ENCODE assay signal across 9 cellular contexts in the genomic region with DNA sequence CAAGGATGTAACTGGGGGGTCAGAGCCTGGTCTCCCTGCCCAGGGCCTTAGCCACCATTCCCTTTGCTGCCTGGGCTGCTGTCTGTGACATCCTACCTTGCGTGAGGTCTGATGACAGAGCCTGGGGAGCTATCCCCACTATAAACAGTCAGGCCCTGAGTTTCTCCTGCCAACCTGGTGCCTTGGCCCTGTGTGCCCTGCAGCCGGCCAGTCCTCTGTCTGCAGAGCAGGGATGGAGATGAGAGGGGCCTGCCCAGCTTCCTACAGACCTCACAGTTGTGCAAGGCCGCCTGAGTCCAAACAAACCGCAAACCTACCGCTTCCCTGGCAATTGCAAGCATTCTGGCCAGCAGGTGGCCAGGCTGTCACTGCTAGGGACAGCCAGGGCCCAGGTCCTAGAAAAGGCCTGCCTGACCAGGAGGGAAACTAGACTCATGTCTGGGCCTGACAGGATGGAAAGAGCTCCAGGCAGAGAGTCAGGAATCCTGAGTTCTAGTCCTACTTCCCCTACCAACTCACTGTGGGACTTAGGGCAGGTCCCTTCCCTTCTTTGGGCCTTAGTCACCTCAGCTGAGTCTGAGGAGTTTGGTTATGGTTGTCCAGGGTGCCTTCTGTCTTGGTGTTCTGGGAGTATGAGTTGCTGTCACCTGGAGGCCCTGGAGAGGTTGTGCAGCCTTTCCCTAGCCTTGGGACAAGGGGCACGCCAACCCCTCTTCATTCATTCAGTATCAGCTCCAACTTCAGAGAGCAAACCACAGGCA.
DNase-seq lines count a peak whose midpoint lies in the region; ATAC-seq lines count a peak whose summit lies in the region.
"Had no signal": no experiment of that assay in that cellular context is flagged by ENCODE, and none has a peak within 500 bp of the region (broad histone marks: within the 10 kb centered on the region; RNA-seq: fewer than 3 reads in every experiment).

No MANE protein-coding gene starts in this region.

- ATAC-seq in GM18909 (IDR thresholded peaks at IDR 0.05; ENCODE audit: poor library complexity, unreplicated experiment) (no peak), HG02763 (IDR thresholded peaks at IDR 0.05; ENCODE audit: unreplicated experiment) (no peak)
- ATAC-seq in activated naive CD4-positive, alpha-beta T cell treated with anti-CD3 and anti-CD28 coated beads, Interleukin-2, amount 50 U/mL, for 72 hours, result no peak

- no peaks in the 10 kb centered on the region for H3K9me3 Mint-ChIP-seq in activated naive CD4-positive, alpha-beta T cell treated with anti-CD3 and anti-CD28 coated beads, Interleukin-2, amount 50 U/mL, for 72 hours
- H3K9me3 Mint-ChIP-seq: CD4-positive, CD25-positive, alpha-beta regulatory T cell had no signal

- H3K27ac Mint-ChIP-seq in activated naive CD4-positive, alpha-beta T cell treated with anti-CD3 and anti-CD28 coated beads, Interleukin-2, amount 50 U/mL, for 72 hours, result no peak overlapping the region
- H3K27ac Mint-ChIP-seq: CD4-positive, CD25-positive, alpha-beta regulatory T cell had no signal

- DNase-seq in 8988T (peak; percentile 61), HT1080 (ENCODE audit: low read depth) (peak; percentile 34), amniotic epithelial cell (ENCODE audit: low read depth) (peak; percentile 67), islet precursor cell (peak; percentile 86), NCI-H345 (lab: John Stamatoyannopoulos, UW) (no peak)
- no peak for DNase-seq in activated naive CD4-positive, alpha-beta T cell treated with anti-CD3 and anti-CD28 coated beads, Interleukin-2, amount 50 U/mL, for 72 hours (ENCODE audit: low spot score in 2 of 2)
- DNase-seq: CD4-positive, CD25-positive, alpha-beta regulatory T cell had no signal

- no peaks in the 10 kb centered on the region for H3K36me3 Mint-ChIP-seq in activated naive CD4-positive, alpha-beta T cell treated with anti-CD3 and anti-CD28 coated beads, Interleukin-2, amount 50 U/mL, for 72 hours
- H3K36me3 Mint-ChIP-seq: CD4-positive, CD25-positive, alpha-beta regulatory T cell had no signal

Comparison
In these comparisons a context has a peak if more than half of its experiments do, and no peak if none do; other contexts are left out.
1. DNase-seq: peak in 8988T (single experiment), HT1080 (single experiment), amniotic epithelial cell (single experiment) and islet precursor cell (single experiment); none in NCI-H345 (single experiment) and activated naive CD4-positive, alpha-beta T cell treated with anti-CD3 and anti-CD28 coated beads, Interleukin-2, amount 50 U/mL, for 72 hours (0 of 2).